In the genomic region with DNA sequence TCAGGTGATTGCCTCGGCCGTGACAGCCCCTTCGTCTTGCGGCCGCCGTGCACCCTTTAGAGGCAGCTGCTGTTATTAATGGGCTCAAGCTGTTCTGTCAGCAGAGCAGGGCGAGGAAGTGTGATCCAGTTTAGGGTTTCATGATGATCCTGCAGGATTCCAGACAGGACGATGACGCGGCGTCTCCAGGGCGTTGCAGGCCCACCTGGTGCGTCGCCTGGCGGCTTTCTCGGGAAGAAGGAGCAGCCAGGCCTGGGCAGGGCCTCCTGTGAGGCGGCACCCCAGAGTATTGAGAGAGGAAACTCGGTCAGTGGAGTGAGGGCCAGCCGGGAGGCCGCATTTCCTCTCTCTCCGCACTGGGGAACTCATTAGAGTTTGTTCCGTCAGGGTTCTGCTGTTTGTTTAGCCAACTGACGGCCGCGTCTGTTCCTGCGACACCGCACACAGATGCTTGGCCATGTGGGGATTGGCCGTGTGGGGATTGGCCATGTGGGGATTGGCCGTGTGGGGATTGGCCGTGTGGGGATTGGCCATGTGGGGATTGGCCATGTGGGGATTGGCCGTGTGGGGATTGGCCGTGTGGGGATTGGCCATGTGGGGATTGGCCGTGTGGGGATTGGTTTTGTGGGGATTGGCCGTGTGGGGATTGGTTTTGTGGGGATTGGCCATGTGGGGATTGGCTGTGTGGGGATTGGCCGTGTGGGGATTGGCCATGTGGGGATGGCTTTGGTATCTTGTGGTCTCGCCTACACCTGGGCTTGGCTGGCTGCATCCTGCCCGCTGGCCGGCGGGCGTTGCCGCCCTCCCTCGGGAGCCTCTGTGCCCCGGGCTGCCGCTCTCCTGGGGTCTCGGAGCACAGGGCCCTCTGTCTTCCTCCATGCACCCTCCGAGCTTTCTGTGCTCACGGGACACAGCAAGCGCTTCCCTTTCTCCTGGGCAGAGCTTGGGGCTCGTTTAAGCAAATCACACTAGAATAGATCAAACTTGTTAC, we compare ENCODE assay signal across 23 cellular contexts.
DNase-seq lines count a peak whose midpoint lies in the region; ATAC-seq, FAIRE-seq and TF ChIP-seq lines count a peak whose summit lies in the region.
"Had no signal": no experiment of that assay in that cellular context is flagged by ENCODE, and none has a peak within 500 bp of the region (broad histone marks: within the 10 kb centered on the region; RNA-seq: fewer than 3 reads in every experiment).

No MANE protein-coding gene starts in this region.

- TF ChIP-seq CTCF in heart right ventricle (IDR thresholded peaks at IDR 0.05) (peak in 7 of 9 donors; percentile 5 to 38 (median 17)), right atrium auricular region (IDR thresholded peaks at IDR 0.05) (no peak), astrocyte (IDR thresholded peaks at IDR 0.05; ENCODE audit: insufficient read depth, low read depth, low read length) (no peak)

- CTCF ChIA-PET in activated CD8-positive, alpha-beta memory T cell treated with anti-CD3 and anti-CD28 coated beads, Interleukin-2, amount 10 ng/mL, durations not matched to agents 7 days and 5 days (lab: Charles Lee): no interaction called here

- H3K4me1 Mint-ChIP-seq in astrocyte (ENCODE audit: low read depth, unreplicated experiment): no peaks in the 10 kb centered on the region
- H3K4me1 Mint-ChIP-seq in activated CD8-positive, alpha-beta memory T cell treated with anti-CD3 and anti-CD28 coated beads, Interleukin-2, amount 10 ng/mL, durations not matched to agents 7 days and 5 days: no peaks in the 10 kb centered on the region
- H3K4me1 Mint-ChIP-seq: stimulated activated memory B cell treated with anti-CD40 and anti-IgM and Interleukin-4, amounts not matched to agents 10 μg/mL and 1 μg/mL and 100 μg/mL, for 72 hours had no signal

- no peak overlapping the region for H2AFZ ChIP-seq in astrocyte (ENCODE audit: low read depth, low read length)

- H3K27me3 Mint-ChIP-seq in astrocyte (ENCODE audit: low read depth, unreplicated experiment): no peaks in the 10 kb centered on the region
- no peaks in the 10 kb centered on the region for H3K27me3 Mint-ChIP-seq in activated CD8-positive, alpha-beta memory T cell treated with anti-CD3 and anti-CD28 coated beads, Interleukin-2, amount 10 ng/mL, durations not matched to agents 7 days and 5 days
- H3K27me3 Mint-ChIP-seq: activated CD8-positive, alpha-beta T cell treated with anti-CD3 and anti-CD28 coated beads for 36 hours; CD4-positive, alpha-beta T cell; stimulated activated memory B cell treated with anti-CD40 and anti-IgM and Interleukin-4, amounts not matched to agents 10 μg/mL and 1 μg/mL and 100 μg/mL, for 72 hours had no signal

- no peaks in the 10 kb centered on the region for H3K79me2 ChIP-seq in astrocyte (ENCODE audit: insufficient read depth, low read length)

- H3K9me3 ChIP-seq in heart right ventricle (no peaks in the 10 kb centered on the region), right atrium auricular region (no peaks in the 10 kb centered on the region), astrocyte (ENCODE audit: insufficient read depth, low read depth, low read length) (no peaks in the 10 kb centered on the region)
- H3K9me3 ChIP-seq: adrenal gland, upper lobe of left lung had no signal

- WGBS in heart right ventricle, 2 donors: 69 to 81% methylated on average over 49 of the region's 49 CpGs

- DNase-seq in heart right ventricle (peak in 1 of 2 donors; percentile 36), right atrium auricular region (ENCODE audit: low spot score) (no peak), astrocyte (ENCODE audit: low read depth) (no peak), left kidney (ENCODE audit: low read depth, low spot score) (peak; percentile 88), NCI-H2107 treated with DMSO at 0.1 percent for 48 hours (lab: John Stamatoyannopoulos, UW; ENCODE audit: unreplicated experiment) (no peak)
- DNase-seq in activated CD8-positive, alpha-beta memory T cell treated with anti-CD3 and anti-CD28 coated beads, Interleukin-2, amount 10 ng/mL, durations not matched to agents 7 days and 5 days: no peak
- DNase-seq: activated CD8-positive, alpha-beta T cell treated with anti-CD3 and anti-CD28 coated beads for 36 hours; CD4-positive, alpha-beta T cell; foreskin fibroblast; mesendoderm; NCI-H1092; NCI-H510A treated with DMSO at 0.1 percent for 48 hours; nucleus accumbens had no signal

- no peaks in the 10 kb centered on the region for H4K20me1 ChIP-seq in astrocyte (ENCODE audit: insufficient read depth, low read length)

- H3K27ac ChIP-seq in heart right ventricle: peak overlapping the region in 4 of 10 donors; percentile 9 to 55 (median 50)
- no peak overlapping the region for H3K27ac ChIP-seq in right atrium auricular region
- peak overlapping the region; percentile 48 for H3K27ac ChIP-seq in astrocyte (ENCODE audit: low read depth, low read length)
- H3K27ac ChIP-seq: upper lobe of left lung had no signal

- no peak overlapping the region for H3K4me3 Mint-ChIP-seq in astrocyte (ENCODE audit: unreplicated experiment)
- no peak overlapping the region for H3K4me3 Mint-ChIP-seq in activated CD8-positive, alpha-beta memory T cell treated with anti-CD3 and anti-CD28 coated beads, Interleukin-2, amount 10 ng/mL, durations not matched to agents 7 days and 5 days
- H3K4me3 Mint-ChIP-seq: activated CD8-positive, alpha-beta T cell treated with anti-CD3 and anti-CD28 coated beads for 36 hours; CD4-positive, alpha-beta T cell; stimulated activated memory B cell treated with anti-CD40 and anti-IgM and Interleukin-4, amounts not matched to agents 10 μg/mL and 1 μg/mL and 100 μg/mL, for 72 hours had no signal

- no peak overlapping the region for H3K9ac ChIP-seq in astrocyte (ENCODE audit: low read length)

- H3K4me1 ChIP-seq in heart right ventricle (peaks cover 0 to 17% (median 0%) of the 10 kb centered on the region in 9 donors), right atrium auricular region (no peaks in the 10 kb centered on the region), astrocyte (ENCODE audit: insufficient read depth, low read length) (no peaks in the 10 kb centered on the region)
- H3K4me1 ChIP-seq: adrenal gland, upper lobe of left lung had no signal

- ATAC-seq in heart right ventricle: peak; percentile 77 to 97 (median 89)
- ATAC-seq in HG02973 (IDR thresholded peaks at IDR 0.05; ENCODE audit: unreplicated experiment): no peak
- no peak for ATAC-seq in GM18511 (IDR thresholded peaks at IDR 0.05; ENCODE audit: unreplicated experiment)
- no peak for ATAC-seq in activated CD8-positive, alpha-beta memory T cell treated with anti-CD3 and anti-CD28 coated beads, Interleukin-2, amount 10 ng/mL, durations not matched to agents 7 days and 5 days
- ATAC-seq: activated CD8-positive, alpha-beta T cell treated with anti-CD3 and anti-CD28 coated beads for 36 hours; GM12878; HCT116; HepG2; stimulated activated memory B cell treated with anti-CD40 and anti-IgM and Interleukin-4, amounts not matched to agents 10 μg/mL and 1 μg/mL and 100 μg/mL, for 72 hours had no signal

- no peaks in the 10 kb centered on the region for H3K9me3 Mint-ChIP-seq in astrocyte (ENCODE audit: unreplicated experiment)
- H3K9me3 Mint-ChIP-seq in activated CD8-positive, alpha-beta memory T cell treated with anti-CD3 and anti-CD28 coated beads, Interleukin-2, amount 10 ng/mL, durations not matched to agents 7 days and 5 days (ENCODE audit: low read depth): no peaks in the 10 kb centered on the region
- H3K9me3 Mint-ChIP-seq: activated CD8-positive, alpha-beta T cell treated with anti-CD3 and anti-CD28 coated beads for 36 hours; activated T-helper 2 cell treated with anti-CD3 and anti-CD28 coated beads, Interferon-gamma antibody, Interleukin-2, Interleukin-4, amounts not matched to agents 10 μg/mL and 5 μg/mL and 100 μg/mL, durations not matched to agents 14 hours and 24 hours and 36 hours; CD4-positive, alpha-beta T cell; stimulated activated memory B cell treated with anti-CD40 and anti-IgM and Interleukin-4, amounts not matched to agents 10 μg/mL and 1 μg/mL and 100 μg/mL, for 72 hours had no signal

- peaks cover 35% of the 10 kb centered on the region for H3K36me3 Mint-ChIP-seq in astrocyte (ENCODE audit: low read depth, unreplicated experiment)
- H3K36me3 Mint-ChIP-seq in activated CD8-positive, alpha-beta memory T cell treated with anti-CD3 and anti-CD28 coated beads, Interleukin-2, amount 10 ng/mL, durations not matched to agents 7 days and 5 days: no peaks in the 10 kb centered on the region

- no peak overlapping the region for H3K27ac Mint-ChIP-seq in astrocyte (ENCODE audit: unreplicated experiment)
- H3K27ac Mint-ChIP-seq in activated CD8-positive, alpha-beta memory T cell treated with anti-CD3 and anti-CD28 coated beads, Interleukin-2, amount 10 ng/mL, durations not matched to agents 7 days and 5 days: no peak overlapping the region
- H3K27ac Mint-ChIP-seq: activated CD8-positive, alpha-beta T cell treated with anti-CD3 and anti-CD28 coated beads for 36 hours; activated T-helper 2 cell treated with anti-CD3 and anti-CD28 coated beads, Interferon-gamma antibody, Interleukin-2, Interleukin-4, amounts not matched to agents 10 μg/mL and 5 μg/mL and 100 μg/mL, durations not matched to agents 14 hours and 24 hours and 36 hours; CD4-positive, alpha-beta T cell; stimulated activated memory B cell treated with anti-CD40 and anti-IgM and Interleukin-4, amounts not matched to agents 10 μg/mL and 1 μg/mL and 100 μg/mL, for 72 hours had no signal

- H3K4me2 ChIP-seq in astrocyte (ENCODE audit: low read length): peak overlapping the region; percentile 16

- peak overlapping the region in 1 of 10 donors; percentile 3 for H3K4me3 ChIP-seq in heart right ventricle
- H3K4me3 ChIP-seq in right atrium auricular region: no peak overlapping the region
- no peak overlapping the region for H3K4me3 ChIP-seq in astrocyte (ENCODE audit: insufficient read depth, low read depth, low read length)
- H3K4me3 ChIP-seq: adrenal gland, GM12878, upper lobe of left lung had no signal

- H3K36me3 ChIP-seq in heart right ventricle (peaks cover 0 to 40% (median 3%) of the 10 kb centered on the region in 9 donors), right atrium auricular region (peaks cover 8% of the 10 kb centered on the region), astrocyte (ENCODE audit: insufficient read depth, low read length) (no peaks in the 10 kb centered on the region)

- intact Hi-C loops in heart right ventricle (cut with DNase I): no loop called here

- FAIRE-seq in astrocyte (lab: Jason Lieb, UNC): no peak
- FAIRE-seq: endometrium, GM12878, HepG2 had no signal

- no peaks in the 10 kb centered on the region for H3K27me3 ChIP-seq in heart right ventricle
- H3K27me3 ChIP-seq in right atrium auricular region: no peaks in the 10 kb centered on the region
- no peaks in the 10 kb centered on the region for H3K27me3 ChIP-seq in astrocyte (ENCODE audit: insufficient read depth, low read length)
- H3K27me3 ChIP-seq: adrenal gland, upper lobe of left lung had no signal

Comparison
In these comparisons a context has a peak if more than half of its experiments do, and no peak if none do; other contexts are left out.
1. CTCF ChIP-seq: peak in heart right ventricle (7 of 9); none in right atrium auricular region (0 of 2) and astrocyte (single experiment).
2. ATAC-seq: peak in heart right ventricle (8 of 8); none in HG02973 (single experiment), GM18511 (single experiment) and activated CD8-positive, alpha-beta memory T cell treated with anti-CD3 and anti-CD28 coated beads, Interleukin-2, amount 10 ng/mL, durations not matched to agents 7 days and 5 days (single experiment).